Comparison of ENCODE assay signal across 1 cellular context in the genomic region with DNA sequence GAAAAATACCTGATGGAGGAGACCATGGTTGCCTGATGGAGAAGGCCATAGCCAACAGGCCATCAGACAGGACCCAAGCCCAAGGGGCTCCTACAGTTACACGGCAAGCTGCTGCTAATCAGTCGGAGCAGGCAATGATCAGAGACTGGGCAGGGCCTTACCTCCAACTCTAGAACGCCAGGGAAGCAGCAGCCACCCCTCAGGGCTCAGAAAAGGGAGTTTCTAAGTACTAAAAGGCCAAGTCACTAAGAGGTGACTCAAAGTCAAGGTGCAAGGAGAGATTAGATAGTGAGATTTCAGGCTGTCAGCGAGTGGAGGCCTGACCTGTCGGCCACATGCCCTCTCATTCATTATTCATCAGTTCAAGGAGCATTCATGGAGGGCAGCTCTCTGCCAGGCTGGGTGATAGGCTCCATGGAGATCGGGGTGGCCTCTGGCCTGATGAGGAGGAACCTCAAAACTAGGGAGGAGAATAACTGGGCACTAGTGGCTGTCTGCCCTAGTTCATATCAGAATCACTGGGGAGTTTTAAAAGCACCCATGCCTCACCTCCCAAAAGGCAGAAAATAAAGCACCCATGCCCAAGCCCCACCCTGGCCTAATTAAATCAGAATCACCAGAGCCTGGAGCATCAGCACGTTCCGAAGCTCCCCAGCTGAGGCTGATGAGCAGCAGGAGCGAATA.
TF ChIP-seq lines count a peak whose summit lies in the region.

No MANE protein-coding gene starts in this region.

TF ChIP-seq in K562, 482 proteins besides CTCF, POLR2A, EP300 and RAD21 (continues in another document):
- no peak for TF ChIP-seq ZNF263 (CRISPR knock-in tag; IDR thresholded peaks at IDR 0.05; ENCODE audit: borderline replicate concordance)
- TF ChIP-seq ZNF282 (CRISPR knock-in tag; IDR thresholded peaks at IDR 0.05): no peak
- no peak for TF ChIP-seq ELF2 (CRISPR knock-in tag; IDR thresholded peaks at IDR 0.05)
- TF ChIP-seq CCAR2 (IDR thresholded peaks at IDR 0.05; ENCODE audit: low read depth, low read length): no peak
- no peak for TF ChIP-seq HMGN3 (IDR thresholded peaks at IDR 0.05; ENCODE audit: borderline replicate concordance, extremely low read depth, insufficient read length, low read depth, low read length)
- TF ChIP-seq THRAP3 (IDR thresholded peaks at IDR 0.05; ENCODE audit: borderline replicate concordance): no peak
- TF ChIP-seq JUN (IDR thresholded peaks at IDR 0.05; ENCODE audit: borderline replicate concordance, low read depth, low read length): peak; percentile 90
- TF ChIP-seq JUN (CRISPR knock-in tag; IDR thresholded peaks at IDR 0.05; ENCODE audit: borderline replicate concordance): no peak
- TF ChIP-seq RBM22 (IDR thresholded peaks at IDR 0.05; ENCODE audit: low read depth, low read length, poor library complexity, severe bottlenecking): no peak
- TF ChIP-seq TAF1 (IDR thresholded peaks at IDR 0.05; ENCODE audit: control insufficient read depth, extremely low read depth, insufficient read depth, low read length, severe bottlenecking): no peak
- no peak for TF ChIP-seq SRSF9 (IDR thresholded peaks at IDR 0.05; ENCODE audit: borderline replicate concordance, low read depth, low read length)
- no peak for TF ChIP-seq RBM14 (IDR thresholded peaks at IDR 0.05; ENCODE audit: borderline replicate concordance, insufficient read depth, low read depth, low read length)
- no peak for TF ChIP-seq RAD51 (IDR thresholded peaks at IDR 0.05; ENCODE audit: borderline replicate concordance, low read depth)
- TF ChIP-seq ELK1 (CRISPR knock-in tag; IDR thresholded peaks at IDR 0.05): no peak
- no peak for TF ChIP-seq ZNF217 (CRISPR knock-in tag; IDR thresholded peaks at IDR 0.05)
- TF ChIP-seq ZNF780A (CRISPR knock-in tag; IDR thresholded peaks at IDR 0.05): no peak
- no peak for TF ChIP-seq FOXK2 (conservative IDR thresholded peaks at IDR 0.05 in 1 of 2, IDR thresholded peaks at IDR 0.05 in 1 of 2; ENCODE audit: low read depth in 2 of 2)
- peak; percentile 95 for TF ChIP-seq MEIS2 (IDR thresholded peaks at IDR 0.05; ENCODE audit: partially characterized antibody)
- no peak for TF ChIP-seq NELFE (IDR thresholded peaks at IDR 0.05; ENCODE audit: insufficient read depth, insufficient read length)
- TF ChIP-seq TBP (optimal IDR thresholded peaks at IDR 0.05; ENCODE audit: low read depth, low read length): peak; percentile 54
- no peak for TF ChIP-seq BRF1 (IDR thresholded peaks at IDR 0.05; ENCODE audit: borderline replicate concordance, extremely low read depth, insufficient read length)
- TF ChIP-seq POLR2G (IDR thresholded peaks at IDR 0.05; ENCODE audit: low read depth, low read length): no peak
- no peak for TF ChIP-seq XRCC4 (IDR thresholded peaks at IDR 0.05; ENCODE audit: extremely low read depth, insufficient read depth, insufficient read length)
- TF ChIP-seq HOXB6 (CRISPR knock-in tag; IDR thresholded peaks at IDR 0.05; ENCODE audit: borderline replicate concordance): no peak
- no peak for TF ChIP-seq KLF6 (CRISPR knock-in tag; IDR thresholded peaks at IDR 0.05; ENCODE audit: borderline replicate concordance)
- TF ChIP-seq, protein P1, sequence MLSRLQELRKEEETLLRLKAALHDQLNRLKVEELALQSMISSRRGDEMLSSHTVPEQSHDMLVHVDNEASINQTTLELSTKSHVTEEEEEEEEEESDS (CRISPR knock-in tag; IDR thresholded peaks at IDR 0.05): no peak
- TF ChIP-seq BRCA1 (IDR thresholded peaks at IDR 0.05): no peak
- no peak for TF ChIP-seq BRCA1 (CRISPR knock-in tag; IDR thresholded peaks at IDR 0.05)
- TF ChIP-seq CSDE1 (IDR thresholded peaks at IDR 0.05): no peak
- TF ChIP-seq BRF2 (IDR thresholded peaks at IDR 0.05; ENCODE audit: borderline replicate concordance, insufficient read depth, insufficient read length): no peak
- TF ChIP-seq BCL6 (CRISPR knock-in tag; IDR thresholded peaks at IDR 0.05): no peak
- peak; percentile 73 for TF ChIP-seq HDAC2 (IDR thresholded peaks at IDR 0.05)
- no peak for TF ChIP-seq E2F3 (CRISPR knock-in tag; IDR thresholded peaks at IDR 0.05)
- peak; percentile 83 for TF ChIP-seq CTBP1 (IDR thresholded peaks at IDR 0.05; ENCODE audit: borderline replicate concordance)
- no peak for TF ChIP-seq HDAC6 (IDR thresholded peaks at IDR 0.05; ENCODE audit: low read depth, low read length)
- no peak for TF ChIP-seq ZNF134 (CRISPR knock-in tag; conservative IDR thresholded peaks at IDR 0.05)
- TF ChIP-seq CREM (IDR thresholded peaks at IDR 0.05; ENCODE audit: low read depth): peak; percentile 49; the same call in 1 of the 2 replicates
- no peak for TF ChIP-seq RFX5 (IDR thresholded peaks at IDR 0.05; ENCODE audit: low read depth, low read length)
- no peak for TF ChIP-seq ZNF197 (CRISPR knock-in tag; IDR thresholded peaks at IDR 0.05; ENCODE audit: low read depth)
- no peak for TF ChIP-seq ZBTB5 (IDR thresholded peaks at IDR 0.05)
- TF ChIP-seq XRCC3 (IDR thresholded peaks at IDR 0.05): no peak
- TF ChIP-seq SMARCC2 (IDR thresholded peaks at IDR 0.05; ENCODE audit: low read depth): peak; percentile 96
- no peak for TF ChIP-seq ZC3H8 (IDR thresholded peaks at IDR 0.05)
- TF ChIP-seq, protein P2, sequence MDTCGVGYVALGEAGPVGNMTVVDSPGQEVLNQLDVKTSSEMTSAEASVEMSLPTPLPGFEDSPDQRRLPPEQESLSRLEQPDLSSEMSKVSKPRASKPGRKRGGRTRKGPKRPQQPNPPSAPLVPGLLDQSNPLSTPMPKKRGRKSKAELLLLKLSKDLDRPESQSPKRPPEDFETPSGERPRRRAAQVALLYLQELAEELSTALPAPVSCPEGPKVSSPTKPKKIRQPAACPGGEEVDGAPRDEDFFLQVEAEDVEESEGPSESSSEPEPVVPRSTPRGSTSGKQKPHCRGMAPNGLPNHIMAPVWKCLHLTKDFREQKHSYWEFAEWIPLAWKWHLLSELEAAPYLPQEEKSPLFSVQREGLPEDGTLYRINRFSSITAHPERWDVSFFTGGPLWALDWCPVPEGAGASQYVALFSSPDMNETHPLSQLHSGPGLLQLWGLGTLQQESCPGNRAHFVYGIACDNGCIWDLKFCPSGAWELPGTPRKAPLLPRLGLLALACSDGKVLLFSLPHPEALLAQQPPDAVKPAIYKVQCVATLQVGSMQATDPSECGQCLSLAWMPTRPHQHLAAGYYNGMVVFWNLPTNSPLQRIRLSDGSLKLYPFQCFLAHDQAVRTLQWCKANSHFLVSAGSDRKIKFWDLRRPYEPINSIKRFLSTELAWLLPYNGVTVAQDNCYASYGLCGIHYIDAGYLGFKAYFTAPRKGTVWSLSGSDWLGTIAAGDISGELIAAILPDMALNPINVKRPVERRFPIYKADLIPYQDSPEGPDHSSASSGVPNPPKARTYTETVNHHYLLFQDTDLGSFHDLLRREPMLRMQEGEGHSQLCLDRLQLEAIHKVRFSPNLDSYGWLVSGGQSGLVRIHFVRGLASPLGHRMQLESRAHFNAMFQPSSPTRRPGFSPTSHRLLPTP (IDR thresholded peaks at IDR 0.05; ENCODE audit: borderline replicate concordance, extremely low read depth, insufficient read length): no peak
- no peak for TF ChIP-seq ZNF253 (CRISPR knock-in tag; conservative IDR thresholded peaks at IDR 0.05)
- TF ChIP-seq, protein P3, sequence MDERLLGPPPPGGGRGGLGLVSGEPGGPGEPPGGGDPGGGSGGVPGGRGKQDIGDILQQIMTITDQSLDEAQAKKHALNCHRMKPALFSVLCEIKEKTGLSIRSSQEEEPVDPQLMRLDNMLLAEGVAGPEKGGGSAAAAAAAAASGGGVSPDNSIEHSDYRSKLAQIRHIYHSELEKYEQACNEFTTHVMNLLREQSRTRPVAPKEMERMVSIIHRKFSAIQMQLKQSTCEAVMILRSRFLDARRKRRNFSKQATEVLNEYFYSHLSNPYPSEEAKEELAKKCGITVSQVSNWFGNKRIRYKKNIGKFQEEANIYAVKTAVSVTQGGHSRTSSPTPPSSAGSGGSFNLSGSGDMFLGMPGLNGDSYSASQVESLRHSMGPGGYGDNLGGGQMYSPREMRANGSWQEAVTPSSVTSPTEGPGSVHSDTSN (CRISPR knock-in tag; IDR thresholded peaks at IDR 0.05; ENCODE audit: low read depth): 0 out of 2 replicates have a peak, but pooled peaks have one; percentile 5
- TF ChIP-seq, protein P3 (tag; conservative IDR thresholded peaks at IDR 0.05; ENCODE audit: low read depth): peak; percentile 73
- TF ChIP-seq, protein P4, sequence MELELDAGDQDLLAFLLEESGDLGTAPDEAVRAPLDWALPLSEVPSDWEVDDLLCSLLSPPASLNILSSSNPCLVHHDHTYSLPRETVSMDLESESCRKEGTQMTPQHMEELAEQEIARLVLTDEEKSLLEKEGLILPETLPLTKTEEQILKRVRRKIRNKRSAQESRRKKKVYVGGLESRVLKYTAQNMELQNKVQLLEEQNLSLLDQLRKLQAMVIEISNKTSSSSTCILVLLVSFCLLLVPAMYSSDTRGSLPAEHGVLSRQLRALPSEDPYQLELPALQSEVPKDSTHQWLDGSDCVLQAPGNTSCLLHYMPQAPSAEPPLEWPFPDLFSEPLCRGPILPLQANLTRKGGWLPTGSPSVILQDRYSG (tag; conservative IDR thresholded peaks at IDR 0.05; ENCODE audit: low read depth): no peak
- no peak for TF ChIP-seq ZNF717 (CRISPR knock-in tag; IDR thresholded peaks at IDR 0.05)
- TF ChIP-seq ZSCAN32 (CRISPR knock-in tag; IDR thresholded peaks at IDR 0.05): no peak
- no peak for TF ChIP-seq USF2 (CRISPR knock-in tag; IDR thresholded peaks at IDR 0.05)
- no peak for TF ChIP-seq ZNF431 (CRISPR knock-in tag; IDR thresholded peaks at IDR 0.05)
- TF ChIP-seq MCM7 (IDR thresholded peaks at IDR 0.05): no peak
- no peak for TF ChIP-seq CHCHD3 (CRISPR knock-in tag; IDR thresholded peaks at IDR 0.05)
- TF ChIP-seq CBX8 (IDR thresholded peaks at IDR 0.05; ENCODE audit: borderline replicate concordance, extremely low read depth, low read depth, low read length, poor library complexity, severe bottlenecking): no peak
- no peak for TF ChIP-seq RNF219 (CRISPR knock-in tag; IDR thresholded peaks at IDR 0.05)
- 0 out of 2 replicates have a peak, but pooled peaks have one; percentile 39 for TF ChIP-seq DMBX1 (CRISPR knock-in tag; IDR thresholded peaks at IDR 0.05; ENCODE audit: borderline replicate concordance)
- TF ChIP-seq EWSR1 (IDR thresholded peaks at IDR 0.05; ENCODE audit: borderline replicate concordance, low read depth, partially characterized antibody): no peak
- TF ChIP-seq BRD4 (IDR thresholded peaks at IDR 0.05): no peak
